10 cellular contexts compared by ENCODE assay signal in the genomic region with DNA sequence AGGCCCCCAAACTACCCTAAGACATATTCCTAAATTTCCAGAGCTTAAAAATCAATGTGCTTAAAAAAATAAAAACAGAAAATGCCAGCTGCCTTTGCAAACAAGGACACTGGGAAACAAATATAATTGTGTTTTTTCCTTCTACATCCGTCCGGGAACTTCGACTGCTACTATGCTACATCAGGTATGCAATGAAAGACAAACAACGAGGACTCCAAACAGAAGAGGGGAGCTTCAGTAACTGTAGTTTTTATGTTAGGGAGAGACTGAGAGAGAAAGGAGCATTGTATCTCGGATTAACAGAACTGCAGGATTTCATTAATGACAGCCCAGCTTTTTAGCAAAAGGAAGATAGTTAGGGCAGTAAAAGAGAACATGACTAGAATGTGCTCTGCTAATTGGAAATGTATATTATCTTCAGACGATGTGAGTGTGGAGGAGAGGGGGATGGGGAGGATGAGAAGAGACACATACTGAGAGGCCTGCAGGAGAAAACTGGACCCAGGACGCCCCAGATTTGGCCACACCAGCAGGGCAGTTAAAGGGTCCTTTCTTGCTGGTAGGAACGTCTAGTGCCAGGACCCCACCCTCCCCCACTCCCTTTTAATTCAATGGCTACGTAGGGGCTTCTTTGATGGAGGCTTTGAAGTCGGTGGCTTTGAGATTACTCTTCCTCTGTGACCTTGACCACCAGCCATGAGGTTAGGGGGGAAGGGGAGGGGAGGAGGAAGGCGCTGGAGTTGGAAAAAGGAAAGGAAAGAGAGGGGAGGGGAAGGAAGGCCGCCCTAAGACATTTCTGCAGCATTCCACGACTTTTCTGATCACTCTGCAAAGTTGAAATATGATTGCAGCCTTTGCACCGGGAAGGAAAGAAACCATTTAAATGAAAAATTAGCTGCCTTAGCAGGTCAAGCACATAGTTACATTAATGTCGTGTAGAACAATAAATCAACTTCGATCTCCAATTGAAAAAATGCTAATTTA.
DNase-seq lines count a peak whose midpoint lies in the region; ATAC-seq and TF ChIP-seq lines count a peak whose summit lies in the region.
"Had no signal": no experiment of that assay in that cellular context is flagged by ENCODE, and none has a peak within 500 bp of the region (broad histone marks: within the 10 kb centered on the region; RNA-seq: fewer than 3 reads in every experiment).

No MANE protein-coding gene starts in this region.

- H3K4me3 ChIP-seq in breast epithelium: peak overlapping the region; percentile 31 to 44 (median 37)
- H3K4me3 ChIP-seq in mammary epithelial cell (replicated peaks in 1 of 3; ENCODE audit: insufficient read depth in 1 of 3, low read depth in 2 of 3, low read length in 3 of 3): no peak overlapping the region
- H3K4me3 ChIP-seq in neural progenitor cell: peak overlapping the region; percentile 33
- peak overlapping the region; percentile 36 to 43 for H3K4me3 ChIP-seq in vagina
- peak overlapping the region in 1 of 4 donors; percentile 53 for H3K4me3 ChIP-seq in adrenal gland

- CTCF ChIA-PET in mammary epithelial cell (lab: Charles Lee; ENCODE audit: low non-redundant PET): no interaction called here

- no peak overlapping the region for H3K4me3 Mint-ChIP-seq in neural progenitor cell
- no peak overlapping the region for H3K4me3 Mint-ChIP-seq in activated naive CD8-positive, alpha-beta T cell treated with anti-CD3 and anti-CD28 coated beads, Interleukin-2, amount 50 U/mL, for 24 hours

- H2AFZ ChIP-seq in mammary epithelial cell (ENCODE audit: low read depth, low read length) (no peak overlapping the region), neural progenitor cell (replicated peaks) (no peak overlapping the region)

- H4K20me1 ChIP-seq in mammary epithelial cell (ENCODE audit: insufficient read depth, low read length) (no peaks in the 10 kb centered on the region), neural progenitor cell (ENCODE audit: low read depth) (peaks cover 8% of the 10 kb centered on the region)

- H3K9ac ChIP-seq in mammary epithelial cell (ENCODE audit: insufficient read depth, low read length) (no peak overlapping the region), neural progenitor cell (no peak overlapping the region)

- H3K79me2 ChIP-seq in mammary epithelial cell (ENCODE audit: insufficient read depth, low read length): no peaks in the 10 kb centered on the region
- H3K79me2 ChIP-seq in neural progenitor cell (ENCODE audit: low read depth): no peaks in the 10 kb centered on the region

- H3K4me2 ChIP-seq in mammary epithelial cell (ENCODE audit: insufficient read depth, low read depth, low read length) (no peak overlapping the region), neural progenitor cell (peak overlapping the region; percentile 77)

- H3K4me1 Mint-ChIP-seq in neural progenitor cell: peaks cover 38% of the 10 kb centered on the region
- no peaks in the 10 kb centered on the region for H3K4me1 Mint-ChIP-seq in activated naive CD8-positive, alpha-beta T cell treated with anti-CD3 and anti-CD28 coated beads, Interleukin-2, amount 50 U/mL, for 24 hours

- peaks cover 15% of the 10 kb centered on the region for H3F3A ChIP-seq in neural progenitor cell (ENCODE audit: low read depth)

- peaks cover 2% of the 10 kb centered on the region for H3K27me3 Mint-ChIP-seq in neural progenitor cell (ENCODE audit: insufficient read depth, low read depth)
- peaks cover 21% of the 10 kb centered on the region for H3K27me3 Mint-ChIP-seq in activated naive CD8-positive, alpha-beta T cell treated with anti-CD3 and anti-CD28 coated beads, Interleukin-2, amount 50 U/mL, for 24 hours

- dilution Hi-C loops in mammary epithelial cell (cut with HindIII; ENCODE audit: low sequenced_read_pairs): no loop called here

- 63% methylated on average over 16 of the region's 16 CpGs for WGBS in mammary epithelial cell (ENCODE audit: low coverage, missing lambda C conversion rate)
- 20 to 25% (median 23%) methylated on average over 16 of the region's 16 CpGs for WGBS in adrenal gland, 4 donors

- H3K9me3 ChIP-seq in breast epithelium (no peaks in the 10 kb centered on the region), mammary epithelial cell (replicated peaks; ENCODE audit: insufficient read depth, low read length) (no peaks in the 10 kb centered on the region), neural progenitor cell (ENCODE audit: low read depth) (no peaks in the 10 kb centered on the region), vagina (no peaks in the 10 kb centered on the region), adrenal gland (replicated peaks in 1 of 3) (no peaks in the 10 kb centered on the region)

- no TSS peak for BruUV-seq in mammary epithelial cell (replicated peaks; lab: Mats Ljungman, UMichigan)

- TF ChIP-seq POLR2A in breast epithelium (IDR thresholded peaks at IDR 0.05) (no peak), vagina (IDR thresholded peaks at IDR 0.05) (no peak), adrenal gland (IDR thresholded peaks at IDR 0.05) (no peak)

- H3K4me1 ChIP-seq in breast epithelium (no peaks in the 10 kb centered on the region), mammary epithelial cell (ENCODE audit: insufficient read depth, low read length) (peaks cover 18% of the 10 kb centered on the region), neural progenitor cell (peaks cover 31% of the 10 kb centered on the region), vagina (peaks cover 21% of the 10 kb centered on the region), adrenal gland (replicated peaks in 1 of 2) (peaks cover 9 to 13% of the 10 kb centered on the region in 2 donors)

- in situ Hi-C loops in mammary epithelial cell (cut with MboI; ENCODE audit: low sequenced_read_pairs in 2 of 2): no loop called here

- no peaks in the 10 kb centered on the region for H3K36me3 Mint-ChIP-seq in neural progenitor cell
- H3K36me3 Mint-ChIP-seq in activated naive CD8-positive, alpha-beta T cell treated with anti-CD3 and anti-CD28 coated beads, Interleukin-2, amount 50 U/mL, for 24 hours (ENCODE audit: low read depth): no peaks in the 10 kb centered on the region

- no peak for TF ChIP-seq CTCF in breast epithelium (IDR thresholded peaks at IDR 0.05)
- TF ChIP-seq CTCF in mammary epithelial cell (conservative IDR thresholded peaks at IDR 0.05 in 1 of 2, IDR thresholded peaks at IDR 0.05 in 1 of 2; ENCODE audit: extremely low read depth in 1 of 2, insufficient read depth in 1 of 2, low read depth in 1 of 2, low read length in 2 of 2): no peak
- TF ChIP-seq CTCF in neural progenitor cell (IDR thresholded peaks at IDR 0.05): no peak
- no peak for TF ChIP-seq CTCF in vagina (IDR thresholded peaks at IDR 0.05)
- no peak for TF ChIP-seq CTCF in adrenal gland (IDR thresholded peaks at IDR 0.05)

- no peak for ATAC-seq in activated naive CD8-positive, alpha-beta T cell treated with anti-CD3 and anti-CD28 coated beads, Interleukin-2, amount 50 U/mL, for 24 hours

- no peak overlapping the region for H3K27ac Mint-ChIP-seq in neural progenitor cell
- H3K27ac Mint-ChIP-seq in activated naive CD8-positive, alpha-beta T cell treated with anti-CD3 and anti-CD28 coated beads, Interleukin-2, amount 50 U/mL, for 24 hours: no peak overlapping the region

- H3K27ac ChIP-seq in breast epithelium: peak overlapping the region in 1 of 2 donors; percentile 28
- no peak overlapping the region for H3K27ac ChIP-seq in mammary epithelial cell (ENCODE audit: insufficient read depth, low read depth, low read length)
- H3K27ac ChIP-seq in neural progenitor cell: no peak overlapping the region
- H3K27ac ChIP-seq in vagina: peak overlapping the region; percentile 48
- peak overlapping the region in 1 of 5 donors; percentile 40 for H3K27ac ChIP-seq in adrenal gland

- intact Hi-C loops in breast epithelium (cut with DNase I; ENCODE audit: low total_unique reads): no loop called here
- intact Hi-C loops in mammary epithelial cell (cut with micrococcal nuclease): no loop called here
- intact Hi-C loops in vagina (cut with DNase I): no loop called here
- intact Hi-C loops in adrenal gland (cut with DNase I): no loop called here

- H3K27me3 ChIP-seq in breast epithelium (no peaks in the 10 kb centered on the region), mammary epithelial cell (ENCODE audit: insufficient read depth, low read length) (no peaks in the 10 kb centered on the region), neural progenitor cell (peaks cover 11% of the 10 kb centered on the region), vagina (no peaks in the 10 kb centered on the region), adrenal gland (no peaks in the 10 kb centered on the region)

- H3K36me3 ChIP-seq in breast epithelium (no peaks in the 10 kb centered on the region), mammary epithelial cell (ENCODE audit: insufficient read depth, low read length) (no peaks in the 10 kb centered on the region), neural progenitor cell (no peaks in the 10 kb centered on the region), vagina (no peaks in the 10 kb centered on the region), adrenal gland (replicated peaks in 1 of 2) (no peaks in the 10 kb centered on the region)

- H3K9me3 Mint-ChIP-seq in neural progenitor cell: peaks cover 2% of the 10 kb centered on the region
- H3K9me3 Mint-ChIP-seq in activated naive CD8-positive, alpha-beta T cell treated with anti-CD3 and anti-CD28 coated beads, Interleukin-2, amount 50 U/mL, for 24 hours: peaks cover 2% of the 10 kb centered on the region

- DNase-seq in breast epithelium (ENCODE audit: low spot score in 2 of 2): no peak
- no peak for DNase-seq in mammary epithelial cell
- DNase-seq in globus pallidus (ENCODE audit: low spot score): peak; percentile 43
- DNase-seq in neural progenitor cell (ENCODE audit: low spot score): peak; percentile 44
- no peak for DNase-seq in vagina (ENCODE audit: extremely low spot score in 2 of 2)
- no peak for DNase-seq in activated T-cell treated with anti-CD3 and anti-CD28 coated beads for 4 hours
- no peak for DNase-seq in adrenal gland
- no peak for DNase-seq in activated naive CD8-positive, alpha-beta T cell treated with anti-CD3 and anti-CD28 coated beads, Interleukin-2, amount 50 U/mL, for 24 hours
- DNase-seq: 8988T, NCI-H510A had no signal

Comparison
In these comparisons a context has a peak if more than half of its experiments do, and no peak if none do; other contexts are left out.
1. H3K4me3 ChIP-seq: peak in breast epithelium (3 of 3), neural progenitor cell (single experiment) and vagina (2 of 2); none in mammary epithelial cell (0 of 3).
2. DNase-seq: peak in globus pallidus (single experiment) and neural progenitor cell (single experiment); none in breast epithelium (0 of 2), mammary epithelial cell (single experiment), vagina (0 of 2), activated T-cell treated with anti-CD3 and anti-CD28 coated beads for 4 hours (single experiment), adrenal gland (0 of 7) and activated naive CD8-positive, alpha-beta T cell treated with anti-CD3 and anti-CD28 coated beads, Interleukin-2, amount 50 U/mL, for 24 hours (single experiment).